Comparison of ENCODE assay signal across 7 cellular contexts in the genomic region with DNA sequence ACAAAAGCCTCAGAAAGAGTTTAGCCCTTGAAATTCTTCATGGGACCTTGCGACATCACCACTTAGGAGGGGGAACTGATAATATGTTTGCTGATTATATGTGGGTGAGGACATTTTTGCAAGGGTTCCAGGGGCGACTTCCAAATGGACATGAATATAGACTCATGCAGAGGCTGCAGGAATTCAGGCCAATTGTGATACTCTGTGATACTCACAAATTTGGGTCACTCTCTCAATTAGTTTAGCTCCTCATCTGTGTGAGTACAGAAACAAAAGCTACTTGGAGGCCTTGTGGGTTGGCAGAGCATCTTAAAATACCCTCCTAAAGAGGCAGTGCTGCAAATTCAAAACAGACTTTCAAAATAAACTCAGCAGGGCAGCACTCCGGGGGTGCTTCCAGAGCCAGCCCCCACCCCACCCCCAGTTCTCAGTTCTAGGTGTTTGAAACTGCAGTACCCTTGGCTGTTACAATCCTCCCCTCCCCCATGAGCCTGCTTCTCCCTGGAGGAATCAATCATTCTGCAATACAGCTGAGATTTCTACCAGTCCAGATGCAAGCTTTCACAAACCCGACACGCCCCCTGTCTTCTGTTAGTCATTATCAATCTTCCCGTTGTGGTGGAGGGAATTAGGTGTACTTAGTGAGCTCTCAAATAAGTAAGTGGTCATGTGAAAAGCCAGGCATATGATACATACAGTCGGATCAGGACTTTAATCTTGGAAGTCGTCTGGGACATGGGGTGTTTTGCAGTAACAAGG.
DNase-seq lines count a peak whose midpoint lies in the region; ATAC-seq and TF ChIP-seq lines count a peak whose summit lies in the region.

No MANE protein-coding gene starts in this region.

- no peak overlapping the region for H3K4me3 ChIP-seq in HFF-Myc (replicated peaks; ENCODE audit: low read depth, low read length)
- no peak overlapping the region for H3K4me3 ChIP-seq in cardiac fibroblast (replicated peaks in 1 of 2; ENCODE audit: low read depth in 2 of 2, low read length in 2 of 2)
- H3K4me3 ChIP-seq in neural cell (ENCODE audit: low read length), result peak overlapping the region; percentile 33

- TF ChIP-seq CTCF in HFF-Myc (IDR thresholded peaks at IDR 0.05; ENCODE audit: low read depth, low read length, missing control alignments) (peak; percentile 6), cardiac fibroblast (IDR thresholded peaks at IDR 0.05; ENCODE audit: low read depth, low read length) (no peak), neural cell (IDR thresholded peaks at IDR 0.05; ENCODE audit: poor library complexity, severe bottlenecking) (no peak)

- no peak overlapping the region for H3K27ac ChIP-seq in neural cell (ENCODE audit: low read length)

- no peak overlapping the region for H3K9ac ChIP-seq in neural cell (ENCODE audit: low read length)

- peak; percentile 37 for ATAC-seq in GM18867 (IDR thresholded peaks at IDR 0.05; ENCODE audit: unreplicated experiment)
- no peak for ATAC-seq in GM19328 (IDR thresholded peaks at IDR 0.05; ENCODE audit: unreplicated experiment)

- H3F3A ChIP-seq in neural cell (ENCODE audit: insufficient read depth, low read length, poor library complexity, severe bottlenecking), result no peaks in the 10 kb centered on the region

- peak; percentile 21 for TF ChIP-seq EP300 in neural cell (conservative IDR thresholded peaks at IDR 0.05; ENCODE audit: poor library complexity, severe bottlenecking)

- no peaks in the 10 kb centered on the region for H4K20me1 ChIP-seq in neural cell (ENCODE audit: insufficient read depth)

- TF ChIP-seq RAD21 in neural cell (conservative IDR thresholded peaks at IDR 0.05), result peak; percentile 16

- H3K9me3 ChIP-seq in neural cell (ENCODE audit: low read length), result no peaks in the 10 kb centered on the region

- H3K9me2 ChIP-seq in neural cell (ENCODE audit: insufficient read depth, low read length), result no peaks in the 10 kb centered on the region

- H3K36me3 ChIP-seq in neural cell (ENCODE audit: insufficient read depth, low read length), result no peaks in the 10 kb centered on the region

- H3K4me2 ChIP-seq in neural cell (ENCODE audit: low read length), result peak overlapping the region; percentile 17

- no peak overlapping the region for H2AFZ ChIP-seq in neural cell (ENCODE audit: low read depth, low read length)

- no peaks in the 10 kb centered on the region for H3K79me2 ChIP-seq in neural cell (replicated peaks; ENCODE audit: insufficient read depth, low read length)

- DNase-seq in HFF-Myc (ENCODE audit: extremely low read depth, low read depth) (peak; percentile 68), NCI-H446 treated with DMSO at 0.1 percent for 48 hours (lab: John Stamatoyannopoulos, UW) (peak; percentile 38), cardiac fibroblast (ENCODE audit: low read depth in 2 of 2) (peak; percentile 75 to 81), dermis blood vessel endothelial cell (no peak)

- no peaks in the 10 kb centered on the region for H3K27me3 ChIP-seq in neural cell (ENCODE audit: insufficient read depth, low read depth, low read length)

TF ChIP-seq in neural cell, 6 proteins besides CTCF, POLR2A, EP300 and RAD21:
- TF ChIP-seq SMC3 (conservative IDR thresholded peaks at IDR 0.05; ENCODE audit: poor library complexity), result no peak
- no peak for TF ChIP-seq MXI1 (conservative IDR thresholded peaks at IDR 0.05; ENCODE audit: poor library complexity, severe bottlenecking)
- TF ChIP-seq, protein P1, sequence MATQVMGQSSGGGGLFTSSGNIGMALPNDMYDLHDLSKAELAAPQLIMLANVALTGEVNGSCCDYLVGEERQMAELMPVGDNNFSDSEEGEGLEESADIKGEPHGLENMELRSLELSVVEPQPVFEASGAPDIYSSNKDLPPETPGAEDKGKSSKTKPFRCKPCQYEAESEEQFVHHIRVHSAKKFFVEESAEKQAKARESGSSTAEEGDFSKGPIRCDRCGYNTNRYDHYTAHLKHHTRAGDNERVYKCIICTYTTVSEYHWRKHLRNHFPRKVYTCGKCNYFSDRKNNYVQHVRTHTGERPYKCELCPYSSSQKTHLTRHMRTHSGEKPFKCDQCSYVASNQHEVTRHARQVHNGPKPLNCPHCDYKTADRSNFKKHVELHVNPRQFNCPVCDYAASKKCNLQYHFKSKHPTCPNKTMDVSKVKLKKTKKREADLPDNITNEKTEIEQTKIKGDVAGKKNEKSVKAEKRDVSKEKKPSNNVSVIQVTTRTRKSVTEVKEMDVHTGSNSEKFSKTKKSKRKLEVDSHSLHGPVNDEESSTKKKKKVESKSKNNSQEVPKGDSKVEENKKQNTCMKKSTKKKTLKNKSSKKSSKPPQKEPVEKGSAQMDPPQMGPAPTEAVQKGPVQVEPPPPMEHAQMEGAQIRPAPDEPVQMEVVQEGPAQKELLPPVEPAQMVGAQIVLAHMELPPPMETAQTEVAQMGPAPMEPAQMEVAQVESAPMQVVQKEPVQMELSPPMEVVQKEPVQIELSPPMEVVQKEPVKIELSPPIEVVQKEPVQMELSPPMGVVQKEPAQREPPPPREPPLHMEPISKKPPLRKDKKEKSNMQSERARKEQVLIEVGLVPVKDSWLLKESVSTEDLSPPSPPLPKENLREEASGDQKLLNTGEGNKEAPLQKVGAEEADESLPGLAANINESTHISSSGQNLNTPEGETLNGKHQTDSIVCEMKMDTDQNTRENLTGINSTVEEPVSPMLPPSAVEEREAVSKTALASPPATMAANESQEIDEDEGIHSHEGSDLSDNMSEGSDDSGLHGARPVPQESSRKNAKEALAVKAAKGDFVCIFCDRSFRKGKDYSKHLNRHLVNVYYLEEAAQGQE (IDR thresholded peaks at IDR 0.05; ENCODE audit: borderline replicate concordance), result no peak
- no peak for TF ChIP-seq TAF1 (IDR thresholded peaks at IDR 0.05; ENCODE audit: low read depth)
- no peak for TF ChIP-seq EZH2 (IDR thresholded peaks at IDR 0.05; ENCODE audit: borderline replicate concordance, insufficient read depth, low read length, poor library complexity, severe bottlenecking)
- TF ChIP-seq POLR2AphosphoS5 (IDR thresholded peaks at IDR 0.05), result peak; percentile 50
